Comparison of ENCODE assay signal across 8 cellular contexts in genomic region chr17:81049372-81049911, GRCh38. TPM values are rescaled to one million over a fixed set of nuclear protein-coding genes. Genes with fewer than 3 reads are reported as not detected.
DNase-seq lines count a peak whose midpoint lies in the region; ATAC-seq and TF ChIP-seq lines count a peak whose summit lies in the region.

No MANE protein-coding gene starts in this region.

- H3K27me3 ChIP-seq in thymus (ENCODE audit: control insufficient read depth, insufficient read depth), result no peaks in the 10 kb centered on the region

- no peak for TF ChIP-seq CTCF in activated B cell treated with CpG ODN at 0.5 μM for 24 hours (IDR thresholded peaks at IDR 0.05)

- no peak overlapping the region for H3K27ac Mint-ChIP-seq in activated B cell treated with CpG ODN at 0.5 μM for 24 hours

- 35% methylated on average over 17 of the region's 17 CpGs for WGBS in thymus

- no peaks in the 10 kb centered on the region for H3K36me3 Mint-ChIP-seq in activated B cell treated with CpG ODN at 0.5 μM for 24 hours (ENCODE audit: low read depth)

- H3K27ac ChIP-seq in thymus (ENCODE audit: low read depth), result peak overlapping the region; percentile 12

- POLR2A ChIA-PET in activated B cell treated with CpG ODN at 0.5 μM for 24 hours (lab: Charles Lee), result no interaction called here

- H3K36me3 ChIP-seq in thymus (ENCODE audit: control insufficient read depth, insufficient read depth), result no peaks in the 10 kb centered on the region

- no peaks in the 10 kb centered on the region for H3K9me3 ChIP-seq in thymus (ENCODE audit: control insufficient read depth)

- H3K4me3 ChIP-seq in thymus (ENCODE audit: low read length), result no peak overlapping the region

- H3K4me3 Mint-ChIP-seq in activated B cell treated with CpG ODN at 0.5 μM for 24 hours, result peak overlapping the region; percentile 37

- H3K4me1 ChIP-seq in thymus (ENCODE audit: control insufficient read depth, insufficient read depth, low read length), result peaks cover 8% of the 10 kb centered on the region

- CTCF ChIA-PET in activated B cell treated with CpG ODN at 0.5 μM for 24 hours (lab: Charles Lee), result no interaction called here

- H3K4me1 Mint-ChIP-seq in activated B cell treated with CpG ODN at 0.5 μM for 24 hours, result peaks cover 8% of the 10 kb centered on the region

- H3K9me3 Mint-ChIP-seq in activated B cell treated with CpG ODN at 0.5 μM for 24 hours, result no peaks in the 10 kb centered on the region

- intact Hi-C loops in activated B cell treated with CpG ODN at 0.5 μM for 24 hours (cut with micrococcal nuclease), result no loop called here

- peaks cover 10% of the 10 kb centered on the region for H3K27me3 Mint-ChIP-seq in activated B cell treated with CpG ODN at 0.5 μM for 24 hours

- peak; percentile 35 for DNase-seq in activated T-cell treated with anti-CD3 and anti-CD28 coated beads, Interleukin-2, amount 50 U/mL, for 48 hours
- no peak for DNase-seq in activated T-cell treated with anti-CD3 and anti-CD28 coated beads for 4 hours
- DNase-seq in activated B cell treated with CpG ODN at 0.5 μM for 24 hours, result no peak
- peak; percentile 46 for DNase-seq in kidney glomerular epithelial cell (lab: John Stamatoyannopoulos, UW)
- DNase-seq in ecto neural progenitor cell (ENCODE audit: low spot score), result no peak
- no peak for DNase-seq in NCI-H526 (lab: John Stamatoyannopoulos, UW)

- peak; percentile 25 for ATAC-seq in activated B cell treated with CpG ODN at 0.5 μM for 24 hours (ENCODE audit: low read depth)
- no peak for ATAC-seq in GM19324 (IDR thresholded peaks at IDR 0.05; ENCODE audit: low FRiP score, unreplicated experiment)

RNA-seq across cellular contexts. Expression of gene BAIAP2, which starts 14.5 kb away (rescaled TPM):
- 5.3 and 6.8 TPM in 2 replicates for total RNA-seq in activated B cell treated with CpG ODN at 0.5 μM for 24 hours
- polyA plus RNA-seq in thymus, result 23.1 TPM

RNA-seq across cellular contexts. Expression of gene CHMP6, which starts 57.8 kb away (rescaled TPM):
- 35.1 and 36.6 TPM in 2 replicates for total RNA-seq in activated B cell treated with CpG ODN at 0.5 μM for 24 hours
- 30.8 TPM for polyA plus RNA-seq in thymus

Comparison
In these comparisons a context has a peak if more than half of its experiments do, and no peak if none do; other contexts are left out.
1. DNase-seq: peak in activated T-cell treated with anti-CD3 and anti-CD28 coated beads, Interleukin-2, amount 50 U/mL, for 48 hours (2 of 2) and kidney glomerular epithelial cell (single experiment); none in activated T-cell treated with anti-CD3 and anti-CD28 coated beads for 4 hours (single experiment), activated B cell treated with CpG ODN at 0.5 μM for 24 hours (single experiment), ecto neural progenitor cell (single experiment) and NCI-H526 (0 of 2).